14 cellular contexts compared by ENCODE assay signal in the genomic region with DNA sequence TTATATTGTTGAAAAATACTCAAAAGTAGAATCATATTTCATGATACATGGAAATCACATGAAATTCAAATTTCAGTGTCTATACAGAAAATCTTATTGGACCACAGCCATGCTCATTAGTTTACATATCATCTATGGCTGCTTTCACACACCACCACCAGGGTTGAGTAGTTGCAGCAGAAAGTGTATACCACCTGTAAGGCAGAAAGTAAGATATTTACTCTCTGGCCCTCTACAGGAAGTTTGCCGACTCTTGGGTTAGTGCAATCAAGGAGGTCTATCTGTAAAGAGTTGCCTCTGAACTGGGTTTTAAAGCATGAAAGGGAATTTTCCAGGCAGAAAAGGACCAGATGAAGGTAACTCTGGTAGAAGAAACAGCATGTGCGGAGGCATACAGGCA.
DNase-seq lines count a peak whose midpoint lies in the region; ATAC-seq and TF ChIP-seq lines count a peak whose summit lies in the region.
"Had no signal": no experiment of that assay in that cellular context is flagged by ENCODE, and none has a peak within 500 bp of the region (broad histone marks: within the 10 kb centered on the region; RNA-seq: fewer than 3 reads in every experiment).

No MANE protein-coding gene starts in this region.

- H3K4me3 ChIP-seq in Loucy (ENCODE audit: low read length, poor library complexity, severe bottlenecking) (no peak overlapping the region), endodermal cell (ENCODE audit: low read length) (no peak overlapping the region)

- H3T11ph ChIP-seq in H9 (ENCODE audit: low read length), result no peak overlapping the region

- no peak overlapping the region for H3K56ac ChIP-seq in H9 (ENCODE audit: insufficient read length, low read depth, low read length)

- H3K27me3 ChIP-seq in H9 (ENCODE audit: insufficient read depth, low read length) (no peaks in the 10 kb centered on the region), Loucy (ENCODE audit: insufficient read depth, low read length, poor library complexity, severe bottlenecking) (no peaks in the 10 kb centered on the region), endodermal cell (ENCODE audit: control insufficient read depth, insufficient read depth, low read length, poor library complexity, severe bottlenecking) (no peaks in the 10 kb centered on the region)

- H2BK20ac ChIP-seq in H9 (ENCODE audit: low read depth, low read length, poor library complexity, severe bottlenecking), result no peak overlapping the region

- TF ChIP-seq CTCF in H9 (conservative IDR thresholded peaks at IDR 0.05) (peak; percentile 25; the same call in 1 of the 3 replicates), Loucy (conservative IDR thresholded peaks at IDR 0.05; ENCODE audit: low read length) (peak; percentile 16; the same call in 1 of the 2 replicates), endodermal cell (conservative IDR thresholded peaks at IDR 0.05) (peak; percentile 53)

- H2BK12ac ChIP-seq in H9 (ENCODE audit: insufficient read length, low read depth, low read length), result no peak overlapping the region

- H4K20me1 ChIP-seq in H9 (ENCODE audit: control insufficient read depth, insufficient read depth, insufficient read length), result no peaks in the 10 kb centered on the region
- H4K20me1 ChIP-seq in Loucy (ENCODE audit: insufficient read depth, low read length, poor library complexity, severe bottlenecking), result no peaks in the 10 kb centered on the region

- H2BK5ac ChIP-seq in H9 (ENCODE audit: insufficient read length, low read length), result no peak overlapping the region

- DNase-seq in H9 (no peak), endodermal cell (no peak), NOMO-1 (lab: John Stamatoyannopoulos, UW; ENCODE audit: unreplicated experiment in 2 of 2) (no peak)
- DNase-seq: C1 segment of cervical spinal cord; CD4-positive, alpha-beta memory T cell; COR-L47; DMS79; GF-D8; GOT3; HCEC 1CT had no signal

- H3K4ac ChIP-seq in H9 (ENCODE audit: low read depth, low read length), result no peak overlapping the region

- H3K9me3 Mint-ChIP-seq in H9 (no peaks in the 10 kb centered on the region), endodermal cell (no peaks in the 10 kb centered on the region)

- H3F3A ChIP-seq in Loucy (ENCODE audit: low read depth), result no peaks in the 10 kb centered on the region

- no peak overlapping the region for H3K18ac ChIP-seq in H9 (ENCODE audit: insufficient read length, low read depth, low read length)

- H4K91ac ChIP-seq in H9 (ENCODE audit: insufficient read length, low read depth, low read length), result no peak overlapping the region

- H3K4me1 Mint-ChIP-seq in H9 (peaks cover 6% of the 10 kb centered on the region in 2 experiments; a peak in 2 of 4 replicates), endodermal cell (no peaks in the 10 kb centered on the region)
- H3K4me1 Mint-ChIP-seq: CD4-positive, alpha-beta memory T cell had no signal

- no peak overlapping the region for H4K5ac ChIP-seq in H9 (ENCODE audit: insufficient read length, low read depth, low read length)

- H2AFZ ChIP-seq in H9 (ENCODE audit: low read length) (no peak overlapping the region), Loucy (ENCODE audit: low read length) (no peak overlapping the region)

- H3K36me3 Mint-ChIP-seq in H9 (ENCODE audit: insufficient read depth in 1 of 3, low read depth in 3 of 3) (no peaks in the 10 kb centered on the region), endodermal cell (ENCODE audit: low read depth) (no peaks in the 10 kb centered on the region)
- H3K36me3 Mint-ChIP-seq: CD4-positive, alpha-beta memory T cell had no signal

- WGBS in H9 (ENCODE audit: extremely low coverage, insufficient read length, low lambda C conversion rate), result no CpG with 5 or more reads among the region's 2 CpGs
- 89 to 94% methylated on average over 2 of the region's 2 CpGs for WGBS in endodermal cell (ENCODE audit: insufficient coverage in 1 of 2, insufficient read length in 1 of 2), 2 experiments

- H3K9me3 ChIP-seq in H9 (ENCODE audit: control insufficient read depth, low read depth, low read length) (no peaks in the 10 kb centered on the region), Loucy (ENCODE audit: insufficient read depth, low read depth, low read length) (no peaks in the 10 kb centered on the region), endodermal cell (ENCODE audit: control insufficient read depth, low read length) (no peaks in the 10 kb centered on the region)

- H3K79me2 ChIP-seq in H9 (ENCODE audit: insufficient read depth, low read length) (no peaks in the 10 kb centered on the region), Loucy (ENCODE audit: insufficient read depth, low read length) (no peaks in the 10 kb centered on the region)

- no peaks in the 10 kb centered on the region for H3K23me2 ChIP-seq in H9 (ENCODE audit: insufficient read length, low read depth, low read length, poor library complexity, severe bottlenecking)

- no peak overlapping the region for H3K14ac ChIP-seq in H9 (ENCODE audit: insufficient read depth, low read length)

- ATAC-seq in HG03457 (IDR thresholded peaks at IDR 0.05; ENCODE audit: unreplicated experiment) (no peak), HG03521 (IDR thresholded peaks at IDR 0.05; ENCODE audit: unreplicated experiment) (no peak), GM18520 (IDR thresholded peaks at IDR 0.05; ENCODE audit: unreplicated experiment) (no peak)

- H3K9ac ChIP-seq in H9 (ENCODE audit: extremely low read depth, insufficient read length, low read length), result no peak overlapping the region
- H3K9ac ChIP-seq in Loucy (ENCODE audit: low read depth, low read length, poor library complexity, severe bottlenecking), result no peak overlapping the region
- H3K9ac ChIP-seq in endodermal cell (ENCODE audit: extremely low read depth, low read length, poor library complexity, severe bottlenecking), result no peak overlapping the region

- H2AK5ac ChIP-seq in H9 (ENCODE audit: insufficient read length, low read length), result no peak overlapping the region

- H3K27me3 Mint-ChIP-seq in H9 (ENCODE audit: low read depth), result no peaks in the 10 kb centered on the region
- H3K27me3 Mint-ChIP-seq in endodermal cell (ENCODE audit: insufficient read depth), result no peaks in the 10 kb centered on the region

- H3K79me1 ChIP-seq in H9 (ENCODE audit: insufficient read depth, low read depth, low read length, poor library complexity, severe bottlenecking), result no peaks in the 10 kb centered on the region

- no peak overlapping the region for H3K27ac ChIP-seq in H9 (ENCODE audit: insufficient read length, low read depth, low read length)
- no peak overlapping the region for H3K27ac ChIP-seq in endodermal cell (ENCODE audit: low read depth, low read length)

- no peak overlapping the region for H3K23ac ChIP-seq in H9 (ENCODE audit: insufficient read length, low read depth, low read length)

- H3K27ac Mint-ChIP-seq in H9, result no peak overlapping the region
- no peak overlapping the region for H3K27ac Mint-ChIP-seq in endodermal cell
- H3K27ac Mint-ChIP-seq: CD4-positive, alpha-beta memory T cell had no signal

- H4K8ac ChIP-seq in H9 (replicated peaks; ENCODE audit: insufficient read length, low read depth, low read length), result no peak overlapping the region

- H3K4me1 ChIP-seq in H9 (ENCODE audit: insufficient read depth, low read length) (no peaks in the 10 kb centered on the region), Loucy (ENCODE audit: insufficient read depth, low read length, poor library complexity, severe bottlenecking) (no peaks in the 10 kb centered on the region), endodermal cell (ENCODE audit: control insufficient read depth, insufficient read depth, low read length) (no peaks in the 10 kb centered on the region)

- no peaks in the 10 kb centered on the region for H3K9me2 ChIP-seq in Loucy (replicated peaks; ENCODE audit: low read depth, low read length)

- no peak overlapping the region for H2BK120ac ChIP-seq in H9 (ENCODE audit: low read depth, low read length, poor library complexity, severe bottlenecking)

- no peak overlapping the region for H3K4me3 Mint-ChIP-seq in H9
- no peak overlapping the region for H3K4me3 Mint-ChIP-seq in endodermal cell
- H3K4me3 Mint-ChIP-seq: CD4-positive, alpha-beta memory T cell had no signal

- H2BK15ac ChIP-seq in H9 (ENCODE audit: low read depth, low read length), result no peak overlapping the region

- H3K4me2 ChIP-seq in H9 (ENCODE audit: insufficient read depth, insufficient read length, low read length), result no peak overlapping the region
- no peak overlapping the region for H3K4me2 ChIP-seq in Loucy (ENCODE audit: low read depth, low read length, poor library complexity, severe bottlenecking)

- no peaks in the 10 kb centered on the region for H3K36me3 ChIP-seq in Loucy (ENCODE audit: insufficient read depth, low read length)
- no peaks in the 10 kb centered on the region for H3K36me3 ChIP-seq in endodermal cell (ENCODE audit: control insufficient read depth, insufficient read depth, low read length)
